ENCODE assay signal across 9 cellular contexts in genomic region chr11:6472934-6473333, GRCh38. TPM values are rescaled to one million over a fixed set of nuclear protein-coding genes. Genes with fewer than 3 reads are reported as not detected.
DNase-seq lines count a peak whose midpoint lies in the region; ATAC-seq and TF ChIP-seq lines count a peak whose summit lies in the region.
"Had no signal": no experiment of that assay in that cellular context is flagged by ENCODE, and none has a peak within 500 bp of the region (broad histone marks: within the 10 kb centered on the region; RNA-seq: fewer than 3 reads in every experiment).

No MANE protein-coding gene starts in this region.

- TF ChIP-seq CTCF in GM12875 (IDR thresholded peaks at IDR 0.05; ENCODE audit: borderline replicate concordance, insufficient read depth, low read depth, low read length) (no peak), fibroblast of the aortic adventitia (IDR thresholded peaks at IDR 0.05; ENCODE audit: insufficient read depth, low read length) (no peak)

- no peaks in the 10 kb centered on the region; the same call in 1 of the 2 replicates for H3K4me1 ChIP-seq in SJCRH30

- H3K4me3 ChIP-seq in GM12875 (ENCODE audit: low read depth, low read length) (peak overlapping the region; percentile 72), SJCRH30 (peak overlapping the region; percentile 86), fibroblast of the aortic adventitia (ENCODE audit: low read depth, low read length) (peak overlapping the region; percentile 93), skeletal muscle cell (ENCODE audit: low read depth, low read length) (peak overlapping the region; percentile 88)

- no peaks in the 10 kb centered on the region for H3K36me3 ChIP-seq in SJCRH30

- H3K27me3 ChIP-seq in SJCRH30: no peaks in the 10 kb centered on the region

- no peak for ATAC-seq in HG02973 (IDR thresholded peaks at IDR 0.05; ENCODE audit: unreplicated experiment)
- ATAC-seq in HG02763 (IDR thresholded peaks at IDR 0.05; ENCODE audit: unreplicated experiment): no peak
- ATAC-seq in GM21381 (IDR thresholded peaks at IDR 0.05; ENCODE audit: unreplicated experiment): no peak

- DNase-seq in SJCRH30 (no peak), fibroblast of the aortic adventitia (ENCODE audit: low read depth) (no peak), skeletal muscle cell (ENCODE audit: low read depth) (no peak)
- DNase-seq in central memory CD4-positive, alpha-beta T cell: no peak
- DNase-seq: activated CD4-positive, alpha-beta T cell treated with anti-CD3 and anti-CD28 coated beads for 1 hour had no signal

- no peak overlapping the region for H3K27ac ChIP-seq in SJCRH30

- H3K9me3 ChIP-seq in SJCRH30 (replicated peaks): no peaks in the 10 kb centered on the region

RNA-seq across cellular contexts. Expression of gene TRIM3, which starts 0.8 kb away (rescaled TPM):
- total RNA-seq in SJCRH30 (2014; rRNA removed; shearing (Covaris generic)): 10.0 and 15.6 TPM in 2 replicates
- total RNA-seq in fibroblast of the aortic adventitia (ENCODE audit: low replicate concordance): 18.9 and 23.8 TPM in 2 replicates

RNA-seq across cellular contexts. Expression of gene ARFIP2, which starts 8.2 kb away (rescaled TPM):
- total RNA-seq in SJCRH30 (2014; rRNA removed; shearing (Covaris generic)): 39.5 and 40.1 TPM in 2 replicates
- 45.7 and 49.1 TPM in 2 replicates for total RNA-seq in fibroblast of the aortic adventitia (ENCODE audit: low replicate concordance)

RNA-seq across cellular contexts. Expression of gene TIMM10B, which starts 8.4 kb away (rescaled TPM):
- 40.9 and 41.1 TPM in 2 replicates for total RNA-seq in SJCRH30 (2014; rRNA removed; shearing (Covaris generic))
- 30.1 and 41.8 TPM in 2 replicates for total RNA-seq in fibroblast of the aortic adventitia (ENCODE audit: low replicate concordance)

RNA-seq across cellular contexts. Expression of gene DNHD1, which starts 24.1 kb away (rescaled TPM):
- 3.5 and 4.7 TPM in 2 replicates for total RNA-seq in SJCRH30 (2014; rRNA removed; shearing (Covaris generic))
- total RNA-seq in fibroblast of the aortic adventitia (ENCODE audit: low replicate concordance): 6.7 and 8.2 TPM in 2 replicates

RNA-seq across cellular contexts. Expression of gene HPX, which starts 32.1 kb away (rescaled TPM):
- not detected in 2 replicates for total RNA-seq in SJCRH30 (2014; rRNA removed; shearing (Covaris generic))
- total RNA-seq in fibroblast of the aortic adventitia (ENCODE audit: low replicate concordance): 1.2 TPM in 1 of 2 replicates, not detected in the other
